7 cellular contexts compared by ENCODE assay signal in the genomic region with DNA sequence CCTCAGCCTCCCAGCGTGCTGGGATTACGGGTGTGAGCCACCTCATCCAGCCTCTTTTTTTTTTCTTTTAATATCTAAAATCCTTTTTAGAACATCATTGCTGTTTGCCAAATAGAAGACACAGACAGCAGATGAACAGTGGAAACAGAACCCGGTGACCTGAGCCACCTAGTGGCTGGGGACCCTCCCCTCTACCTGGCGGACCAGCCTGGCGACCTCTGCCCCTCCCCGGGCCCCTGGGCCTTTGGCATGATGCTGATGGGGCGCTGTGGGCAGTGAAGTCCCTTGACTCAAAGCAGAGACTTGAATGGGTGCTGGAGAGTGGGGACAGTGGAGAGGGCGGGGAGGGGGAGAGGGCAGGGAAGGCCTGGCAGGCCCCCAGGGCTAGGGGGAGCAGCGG. TPM values are rescaled to one million over a fixed set of nuclear protein-coding genes. Genes with fewer than 3 reads are reported as not detected.
DNase-seq lines count a peak whose midpoint lies in the region; ATAC-seq, FAIRE-seq and TF ChIP-seq lines count a peak whose summit lies in the region.
"Not testable (repeated sequence)": the region's sequence is repeated elsewhere in the genome, so short reads cannot be mapped to it uniquely, and the experiment has no call there.
"Had no signal": no experiment of that assay in that cellular context is flagged by ENCODE, and none has a peak within 500 bp of the region (broad histone marks: within the 10 kb centered on the region; RNA-seq: fewer than 3 reads in every experiment).

No MANE protein-coding gene starts in this region.

- FAIRE-seq in HepG2 (lab: Jason Lieb, UNC): not testable (repeated sequence)

- H4K20me1 ChIP-seq in GM23338 (replicated peaks; ENCODE audit: insufficient read depth); HepG2 (ENCODE audit: insufficient read depth, low read length): not testable (repeated sequence)

- TF ChIP-seq EP300 in HepG2 (IDR thresholded peaks at IDR 0.05; ENCODE audit: low read depth in 2 of 2, low read length in 2 of 2); HepG2 (CRISPR knock-in tag; IDR thresholded peaks at IDR 0.05; ENCODE audit: borderline replicate concordance): not testable (repeated sequence)

- H3K9me3 Mint-ChIP-seq in GM23338, WTC11: not testable (repeated sequence)

- TF ChIP-seq RAD21 in HepG2 (CRISPR knock-in tag; IDR thresholded peaks at IDR 0.05): not testable (repeated sequence)

- not testable (repeated sequence) for DNase-seq in GM23338 (ENCODE audit: low spot score); WTC11 (ENCODE audit: low spot score); HepG2 (ENCODE audit: low spot score)

- TF ChIP-seq POLR2A in HepG2 (IDR thresholded peaks at IDR 0.05; ENCODE audit: insufficient read depth in 1 of 2, low read depth in 2 of 2, low read length in 2 of 2): not testable (repeated sequence)

- CTCF ChIA-PET in WTC11 (lab: Charles Lee); HepG2 (lab: Yijun Ruan, JAX; ENCODE audit: low intra/inter-chr PET ratio, low total read pairs): not testable (repeated sequence)

- not testable (repeated sequence) for H3K9me3 ChIP-seq in HepG2 (ENCODE audit: low read length)

- not testable (repeated sequence) for H3K27me3 Mint-ChIP-seq in GM23338 (ENCODE audit: insufficient read depth, low read depth, poor library complexity); WTC11 (ENCODE audit: low read depth)

- WGBS in HepG2 (ENCODE audit: low lambda C conversion rate): 80% methylated on average over 2 of the region's 9 CpGs

- H3K27ac ChIP-seq in GM23338 (ENCODE audit: low read depth); HepG2 (ENCODE audit: extremely low read length, insufficient read depth, low read length): not testable (repeated sequence)

- H3K9ac ChIP-seq in HepG2 (ENCODE audit: insufficient read depth, low read depth, low read length): not testable (repeated sequence)

- not testable (repeated sequence) for TF ChIP-seq CTCF in GM23338 (conservative IDR thresholded peaks at IDR 0.05; ENCODE audit: low read depth in 2 of 2); WTC11 (IDR thresholded peaks at IDR 0.05); HepG2 (CRISPR knock-in tag; IDR thresholded peaks at IDR 0.05)

- ATAC-seq in GM23338: peak; percentile 31; the same call in 1 of the 3 replicates
- peak; percentile 51 for ATAC-seq in WTC11
- peak; percentile 68 for ATAC-seq in HepG2

- not testable (repeated sequence) for H3K36me3 ChIP-seq in GM23338 (ENCODE audit: insufficient read depth); HepG2 (replicated peaks in 1 of 2; ENCODE audit: control insufficient read depth in 1 of 2, insufficient read depth in 2 of 2, low read length in 2 of 2)

- H3K4me3 Mint-ChIP-seq in GM23338, WTC11: not testable (repeated sequence)

- H3K4me1 Mint-ChIP-seq in GM23338, WTC11: not testable (repeated sequence)

- POLR2A ChIA-PET in WTC11 (lab: Charles Lee); HepG2 (lab: Yijun Ruan, JAX): not testable (repeated sequence)

- H3K4me2 ChIP-seq in GM23338; HepG2 (ENCODE audit: low read depth, low read length): not testable (repeated sequence)

- H3K4me3 ChIP-seq in GM23338; HepG2 (replicated peaks in 1 of 3; ENCODE audit: insufficient read depth in 1 of 3, low read depth in 2 of 3, low read length in 3 of 3): not testable (repeated sequence)

- H3K4me1 ChIP-seq in GM23338 (ENCODE audit: insufficient read depth); HepG2 (ENCODE audit: insufficient read depth, low read length): not testable (repeated sequence)

- H3K27ac Mint-ChIP-seq in GM23338, WTC11: not testable (repeated sequence)

- not testable (repeated sequence) for H3K9me2 ChIP-seq in GM23338 (ENCODE audit: insufficient read depth)

- not testable (repeated sequence) for H3K79me2 ChIP-seq in GM23338 (replicated peaks; ENCODE audit: insufficient read depth); HepG2 (ENCODE audit: insufficient read depth, low read length)

- in situ Hi-C loops in HepG2 (cut with HindIII; ENCODE audit: extremely low pct_ligation_motif_present, low pct_unique_long_range_greater_than_20kb): not testable (repeated sequence)

- intact Hi-C loops in HepG2 (cut with micrococcal nuclease; ENCODE audit: unreplicated experiment): not testable (repeated sequence)

- H3K36me3 Mint-ChIP-seq in GM23338 (ENCODE audit: low read depth); WTC11: not testable (repeated sequence)

- not testable (repeated sequence) for H3K27me3 ChIP-seq in GM23338 (ENCODE audit: insufficient read depth); HepG2 (ENCODE audit: control insufficient read depth in 1 of 2, insufficient read depth in 2 of 2, low read length in 2 of 2)

- H3F3A ChIP-seq in GM23338 (replicated peaks; ENCODE audit: low read depth): not testable (repeated sequence)

- not testable (repeated sequence) for BruUV-seq in HepG2 (replicated peaks; lab: Mats Ljungman, UMichigan)

- H2AFZ ChIP-seq in GM23338; HepG2 (ENCODE audit: low read length): not testable (repeated sequence)

RNA-seq across cellular contexts. Expression of a gene that starts 11.5 kb away (rescaled TPM):
- total RNA-seq in GM23338 (2014; rRNA removed; shearing (Covaris generic)): 334 and 368 TPM in 2 replicates
- polyA plus RNA-seq in GM23338 (2016; fragmentation: Nextera tagmentation; extraction: Ambion mirVana): 1,247 and 1,475 TPM in 2 replicates
- total RNA-seq in WTC11 (2021): 728 to 868 TPM (median 730 TPM) in 3 replicates
- total RNA-seq in HepG2 (2016; rRNA removed; fragmentation: Illumina TruSeq; extraction: Trizol): 415 and 760 TPM in 2 replicates
- 129 and 159 TPM in 2 replicates for total RNA-seq in HepG2 (2016; cell fraction: cytosol; rRNA removed; fragmentation: Illumina TruSeq; extraction: Trizol; ENCODE audit: low read depth)
- 427 and 684 TPM in 2 replicates for total RNA-seq in HepG2 (2016; cell fraction: insoluble cytoplasmic fraction; rRNA removed; fragmentation: Illumina TruSeq; extraction: Trizol)
- 299 and 312 TPM in 2 replicates for total RNA-seq in HepG2 (2016; cell fraction: membrane; rRNA removed; fragmentation: Illumina TruSeq; extraction: Trizol)
- total RNA-seq in HepG2 (2016; cell fraction: nucleus; rRNA removed; fragmentation: Illumina TruSeq; extraction: Trizol): 339 and 355 TPM in 2 replicates
- 360 and 380 TPM in 2 replicates for polyA plus RNA-seq in HepG2 (2011; rRNA removed)
- 264 and 512 TPM in 2 replicates for polyA plus RNA-seq in HepG2 (2011; cell fraction: cytosol; rRNA removed)
- polyA plus RNA-seq in HepG2 (2011; cell fraction: nucleus; rRNA removed): 421 and 450 TPM in 2 replicates
- 483 and 615 TPM in 2 replicates for polyA plus RNA-seq in HepG2 (2012)
- polyA plus RNA-seq in HepG2 (2016; cell fraction: cytosol; fragmentation: Illumina TruSeq; extraction: Trizol; ENCODE audit: low read depth): 137 and 180 TPM in 2 replicates
- polyA plus RNA-seq in HepG2 (2016; cell fraction: insoluble cytoplasmic fraction; fragmentation: Illumina TruSeq; extraction: Trizol; ENCODE audit: low read depth): 1,077 and 1,162 TPM in 2 replicates
- polyA plus RNA-seq in HepG2 (2016; cell fraction: membrane; fragmentation: Illumina TruSeq; extraction: Trizol; ENCODE audit: low read depth): 325 and 394 TPM in 2 replicates
- polyA plus RNA-seq in HepG2 (2016; cell fraction: nucleus; fragmentation: Illumina TruSeq; extraction: Trizol; ENCODE audit: insufficient read depth, low read depth): 878 and 886 TPM in 2 replicates
- polyA minus RNA-seq in HepG2 (2011; rRNA and poly(A)+ RNA removed; ENCODE audit: low replicate concordance): 517 and 970 TPM in 2 replicates
- polyA minus RNA-seq in HepG2 (2011; cell fraction: cytosol; rRNA and poly(A)+ RNA removed): 293 and 361 TPM in 2 replicates
- polyA minus RNA-seq in HepG2 (2011; cell fraction: nucleus; rRNA and poly(A)+ RNA removed): 84.8 and 110 TPM in 2 replicates

RNA-seq across cellular contexts. Expression of a gene that starts 51.8 kb away (rescaled TPM):
- total RNA-seq in GM23338 (2014; rRNA removed; shearing (Covaris generic)): 6.2 and 9.9 TPM in 2 replicates
- 0.71 and 2.1 TPM in 2 replicates for polyA plus RNA-seq in GM23338 (2016; fragmentation: Nextera tagmentation; extraction: Ambion mirVana)
- total RNA-seq in WTC11 (2021): 1.4 to 2.5 TPM (median 1.5 TPM) in 3 replicates
- total RNA-seq in HepG2 (2016; rRNA removed; fragmentation: Illumina TruSeq; extraction: Trizol): 0.29 and 1.0 TPM in 2 replicates
- total RNA-seq in HepG2 (2016; cell fraction: cytosol; rRNA removed; fragmentation: Illumina TruSeq; extraction: Trizol; ENCODE audit: low read depth): 0.20 TPM in 1 of 2 replicates, not detected in the other
- 0.78 TPM in 1 of 2 replicates, not detected in the other for total RNA-seq in HepG2 (2016; cell fraction: insoluble cytoplasmic fraction; rRNA removed; fragmentation: Illumina TruSeq; extraction: Trizol)
- total RNA-seq in HepG2 (2016; cell fraction: membrane; rRNA removed; fragmentation: Illumina TruSeq; extraction: Trizol): 0.22 and 0.24 TPM in 2 replicates
- total RNA-seq in HepG2 (2016; cell fraction: nucleus; rRNA removed; fragmentation: Illumina TruSeq; extraction: Trizol): 5.1 and 6.0 TPM in 2 replicates
- polyA plus RNA-seq in HepG2 (2011; rRNA removed): 0.52 and 0.77 TPM in 2 replicates
- 0.12 and 0.13 TPM in 2 replicates for polyA plus RNA-seq in HepG2 (2011; cell fraction: cytosol; rRNA removed)
- polyA plus RNA-seq in HepG2 (2011; cell fraction: nucleus; rRNA removed): 0.97 and 1.1 TPM in 2 replicates
- 0.83 and 0.87 TPM in 2 replicates for polyA plus RNA-seq in HepG2 (2012)
- polyA plus RNA-seq in HepG2 (2016; cell fraction: cytosol; fragmentation: Illumina TruSeq; extraction: Trizol; ENCODE audit: low read depth): 0.08 TPM in 1 of 2 replicates, not detected in the other
- polyA plus RNA-seq in HepG2 (2016; cell fraction: insoluble cytoplasmic fraction; fragmentation: Illumina TruSeq; extraction: Trizol; ENCODE audit: low read depth): 0.24 TPM in 1 of 2 replicates, not detected in the other
- polyA plus RNA-seq in HepG2 (2016; cell fraction: membrane; fragmentation: Illumina TruSeq; extraction: Trizol; ENCODE audit: low read depth): 0.15 and 0.16 TPM in 2 replicates
- polyA plus RNA-seq in HepG2 (2016; cell fraction: nucleus; fragmentation: Illumina TruSeq; extraction: Trizol; ENCODE audit: insufficient read depth, low read depth): 3.7 and 4.3 TPM in 2 replicates
- 0.36 and 0.61 TPM in 2 replicates for polyA minus RNA-seq in HepG2 (2011; rRNA and poly(A)+ RNA removed; ENCODE audit: low replicate concordance)
- not detected in 2 replicates for polyA minus RNA-seq in HepG2 (2011; cell fraction: cytosol; rRNA and poly(A)+ RNA removed)
- 3.6 and 7.2 TPM in 2 replicates for polyA minus RNA-seq in HepG2 (2011; cell fraction: nucleus; rRNA and poly(A)+ RNA removed)
- total RNA-seq: Daoy had no signal
- polyA plus RNA-seq: CD14-positive monocyte; CD4-positive, alpha-beta memory T cell; CD8-positive, alpha-beta memory T cell had no signal
